24 cellular contexts compared by ENCODE assay signal in the genomic region with DNA sequence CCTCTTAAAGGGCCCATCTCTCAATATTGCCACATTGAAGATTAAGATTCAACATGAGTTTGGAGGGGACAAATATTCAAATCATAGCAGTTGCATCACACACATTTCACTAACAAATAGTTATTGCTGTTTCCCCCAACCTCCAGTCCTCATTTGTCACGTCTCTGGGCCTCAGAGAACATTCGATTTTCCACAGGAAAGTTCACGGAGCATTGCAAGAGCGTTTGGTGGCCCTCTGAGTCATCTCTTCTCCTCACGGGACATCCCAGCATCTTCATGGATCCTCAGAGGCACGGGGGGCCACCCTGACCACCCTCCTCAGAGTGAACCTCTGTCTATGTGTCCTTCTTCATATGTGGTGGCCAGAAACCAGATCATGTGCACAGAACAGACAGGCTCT.
"Had no signal": no experiment of that assay in that cellular context is flagged by ENCODE, and none has a peak within 500 bp of the region (broad histone marks: within the 10 kb centered on the region; RNA-seq: fewer than 3 reads in every experiment).

No MANE protein-coding gene starts in this region.

- H3K4me3 ChIP-seq: colonic mucosa, gastrocnemius medialis, lung, pancreas, right lobe of liver, smooth muscle cell, suprapubic skin, transverse colon, vagina had no signal

- H3K9me3 ChIP-seq: colonic mucosa, gastrocnemius medialis, pancreas, right lobe of liver, suprapubic skin, transverse colon, vagina had no signal

- H3K4me1 ChIP-seq: colonic mucosa, pancreas had no signal

- H3K36me3 ChIP-seq: colonic mucosa, gastrocnemius medialis, pancreas, right lobe of liver, suprapubic skin, transverse colon, vagina had no signal

- H3K4me2 ChIP-seq: smooth muscle cell had no signal

- FAIRE-seq: keratinocyte, pancreas had no signal

- H3K27ac ChIP-seq: colonic mucosa, epithelial cell of prostate, pancreas, suprapubic skin, vagina had no signal

- H3K27me3 ChIP-seq: colonic mucosa, gastrocnemius medialis, pancreas, right lobe of liver, suprapubic skin, transverse colon, vagina had no signal

- ATAC-seq: gastrocnemius medialis; left lobe of liver; naive thymus-derived CD8-positive, alpha-beta T cell; pancreas; stimulated activated naive CD8-positive, alpha-beta T cell treated with anti-CD3 and anti-CD28 coated beads, Interleukin-15, amount 100 ng/mL, for 72 hours had no signal

- DNase-seq: colonic mucosa; effector CD8-positive, alpha-beta T cell; endodermal cell; foreskin fibroblast; gastrocnemius medialis; mesendoderm; midbrain; nephron progenitor cell; occipital lobe; right lobe of liver; stimulated activated CD4-positive, alpha-beta T cell treated with anti-CD3 and anti-CD28 coated beads, Interleukin-2, amount 100 ng/mL, for 48 hours; stimulated activated CD8-positive, alpha-beta memory T cell treated with anti-CD3 and anti-CD28 coated beads, Interleukin-4, amount 100 ng/mL, for 48 hours; stimulated activated naive CD4-positive, alpha-beta T cell; stimulated activated naive CD8-positive, alpha-beta T cell treated with anti-CD3 and anti-CD28 coated beads, Interleukin-15, amount 100 ng/mL, for 72 hours; transverse colon had no signal
